Comparison of ENCODE assay signal across 10 cellular contexts in the genomic region with DNA sequence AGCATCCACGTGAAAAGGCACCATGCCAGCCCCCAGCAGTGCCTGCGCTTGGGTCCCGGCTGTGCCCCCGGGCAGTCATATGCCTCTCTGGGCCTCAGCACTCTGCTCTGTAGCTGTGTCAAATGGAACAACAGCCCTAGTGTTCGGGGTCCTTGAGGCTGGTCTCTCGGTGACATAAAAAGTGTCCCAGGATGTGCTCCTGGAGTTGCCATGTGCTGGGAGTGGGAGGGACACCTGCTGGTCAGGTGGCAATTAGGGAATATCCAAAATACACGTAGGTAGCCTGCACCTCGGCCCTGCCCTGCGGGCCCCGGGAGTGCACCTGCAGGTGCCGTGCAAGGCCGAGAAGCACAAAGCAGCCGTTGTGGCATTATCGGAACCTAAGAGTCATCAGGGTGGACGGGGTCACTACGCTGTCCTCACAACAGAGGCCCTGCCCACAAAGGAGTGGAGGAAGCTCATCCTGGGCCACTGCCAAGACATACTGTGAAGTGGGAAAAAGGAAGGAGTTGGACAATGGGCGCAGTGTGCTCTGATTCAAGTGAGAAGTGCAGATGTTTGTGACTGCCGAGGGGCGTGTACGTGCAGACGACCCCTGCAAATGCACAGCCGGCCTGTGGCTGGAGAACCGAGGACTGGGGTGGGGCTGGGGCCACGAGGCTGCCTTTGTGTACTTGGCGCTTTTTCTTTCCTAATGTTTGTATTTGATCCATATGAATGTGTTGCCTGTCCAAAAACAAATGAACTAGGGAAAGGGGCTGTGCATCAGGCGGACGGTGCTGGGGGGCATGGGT. TPM values are rescaled to one million over a fixed set of nuclear protein-coding genes. Genes with fewer than 3 reads are reported as not detected.
DNase-seq lines count a peak whose midpoint lies in the region; TF ChIP-seq lines count a peak whose summit lies in the region.
"Had no signal": no experiment of that assay in that cellular context is flagged by ENCODE, and none has a peak within 500 bp of the region (broad histone marks: within the 10 kb centered on the region; RNA-seq: fewer than 3 reads in every experiment).

No MANE protein-coding gene starts in this region.

- in situ Hi-C loops in brain microvascular endothelial cell (cut with HindIII; ENCODE audit: low pct_ligation_motif_present, low sequenced_read_pairs) = no loop called here

- H3K9me3 Mint-ChIP-seq in endothelial cell (ENCODE audit: unreplicated experiment) = no peaks in the 10 kb centered on the region

- TF ChIP-seq POLR2A in erythroblast (IDR thresholded peaks at IDR 0.05; ENCODE audit: low read length) = no peak

- no peak overlapping the region for H3K4me3 ChIP-seq in brain microvascular endothelial cell (ENCODE audit: low read depth, low read length)

- no peaks in the 10 kb centered on the region for H3K36me3 Mint-ChIP-seq in endothelial cell (ENCODE audit: low read depth, unreplicated experiment)

- no peak overlapping the region for H3K27ac ChIP-seq in brain microvascular endothelial cell
- H3K27ac ChIP-seq: C4-2B had no signal

- no peak overlapping the region for H3K4me3 Mint-ChIP-seq in endothelial cell (ENCODE audit: unreplicated experiment)

- H3K27me3 ChIP-seq in brain microvascular endothelial cell (replicated peaks) = no peaks in the 10 kb centered on the region

- no peak overlapping the region for H3K27ac Mint-ChIP-seq in endothelial cell (ENCODE audit: unreplicated experiment)

- no peak for TF ChIP-seq CTCF in endothelial cell (IDR thresholded peaks at IDR 0.05; ENCODE audit: unreplicated experiment)
- no peak for TF ChIP-seq CTCF in brain microvascular endothelial cell (IDR thresholded peaks at IDR 0.05; ENCODE audit: low read depth, low read length, missing control alignments)

- peaks cover 10% of the 10 kb centered on the region for H3K27me3 Mint-ChIP-seq in endothelial cell (ENCODE audit: unreplicated experiment)

- H3K36me3 ChIP-seq in brain microvascular endothelial cell (replicated peaks) = no peaks in the 10 kb centered on the region

- DNase-seq in C1 segment of cervical spinal cord (lab: John Stamatoyannopoulos, UW) = peak in 10 of 14 donors; percentile 34 to 84 (median 40)
- DNase-seq in NCI-H2196 (lab: John Stamatoyannopoulos, UW; ENCODE audit: unreplicated experiment) = peak; percentile 90
- DNase-seq in dermis microvascular lymphatic vessel endothelial cell (ENCODE audit: low read depth in 2 of 2) = peak; percentile 46 to 88
- DNase-seq in midbrain (lab: John Stamatoyannopoulos, UW) = peak; percentile 13
- no peak for DNase-seq in endothelial cell (ENCODE audit: low spot score)
- DNase-seq in activated effector memory CD4-positive, alpha-beta T cell treated with Interleukin-2 at 50 U/mL for 16 hours = no peak
- no peak for DNase-seq in erythroblast (lab: John Stamatoyannopoulos, UW)
- DNase-seq in brain microvascular endothelial cell = no peak
- DNase-seq: NCI-H1694 treated with DMSO at 0.1 percent for 48 hours had no signal

- H3K4me1 Mint-ChIP-seq in endothelial cell (ENCODE audit: unreplicated experiment) = peaks cover 8% of the 10 kb centered on the region

RNA-seq across cellular contexts. Expression of a gene that starts 24.6 kb away (rescaled TPM):
- total RNA-seq in dermis microvascular lymphatic vessel endothelial cell (0.51 and 0.90 TPM in 2 replicates), endothelial cell (ENCODE audit: unreplicated experiment) (1.4 TPM)

RNA-seq across cellular contexts. Expression of a gene that starts 41.7 kb away (rescaled TPM):
- total RNA-seq in dermis microvascular lymphatic vessel endothelial cell (under 0.01 TPM in 2 replicates), endothelial cell (ENCODE audit: unreplicated experiment) (not detected)

Comparison
In these comparisons a context has a peak if more than half of its experiments do, and no peak if none do; other contexts are left out.
1. DNase-seq: peak in C1 segment of cervical spinal cord (10 of 14), NCI-H2196 (single experiment), dermis microvascular lymphatic vessel endothelial cell (2 of 2) and midbrain (single experiment); none in endothelial cell (single experiment), activated effector memory CD4-positive, alpha-beta T cell treated with Interleukin-2 at 50 U/mL for 16 hours (single experiment), erythroblast (0 of 2) and brain microvascular endothelial cell (single experiment).